Comparison of ENCODE assay signal across 32 cellular contexts in genomic region chr6:115706981-115707380, GRCh38.
"Had no signal": no experiment of that assay in that cellular context is flagged by ENCODE, and none has a peak within 500 bp of the region (broad histone marks: within the 10 kb centered on the region; RNA-seq: fewer than 3 reads in every experiment).

No MANE protein-coding gene starts in this region.

- H3K9me3 Mint-ChIP-seq: endodermal cell had no signal

- H3K27me3 Mint-ChIP-seq: activated CD4-positive, alpha-beta memory T cell treated with anti-CD3 and anti-CD28 coated beads for 36 hours; activated CD4-positive, alpha-beta T cell treated with anti-CD3 and anti-CD28 coated beads for 36 hours; activated CD4-positive, alpha-beta T cell treated with anti-CD3 and anti-CD28 coated beads, Interleukin-2, amount 10 ng/mL, durations not matched to agents 24 days and 14 days; activated CD8-positive, alpha-beta memory T cell treated with anti-CD3 and anti-CD28 coated beads, Interleukin-2, amount 10 ng/mL, durations not matched to agents 7 days and 5 days; activated naive CD4-positive, alpha-beta T cell treated with anti-CD3 and anti-CD28 coated beads, Interleukin-2, amount 50 U/mL, for 24 hours; activated naive CD8-positive, alpha-beta T cell treated with anti-CD3 and anti-CD28 coated beads for 36 hours; activated naive CD8-positive, alpha-beta T cell treated with anti-CD3 and anti-CD28 coated beads, Interleukin-2, amount 50 U/mL, for 24 hours; dendritic cell treated with granulocyte-macrophage colony-stimulating factor and Interleukin-4, amounts not matched to agents 40 ng/mL and 50 ng/mL, for 4 days; T-helper 17 cell had no signal

- H3K36me3 Mint-ChIP-seq: activated CD4-positive, alpha-beta memory T cell treated with anti-CD3 and anti-CD28 coated beads for 36 hours; activated CD8-positive, alpha-beta memory T cell treated with anti-CD3 and anti-CD28 coated beads, Interleukin-2, amount 10 ng/mL, durations not matched to agents 7 days and 5 days; activated naive CD4-positive, alpha-beta T cell treated with anti-CD3 and anti-CD28 coated beads, Interleukin-2, amount 50 U/mL, for 24 hours; activated naive CD8-positive, alpha-beta T cell treated with anti-CD3 and anti-CD28 coated beads for 36 hours had no signal

- H3K4me3 Mint-ChIP-seq: activated CD4-positive, alpha-beta memory T cell treated with anti-CD3 and anti-CD28 coated beads for 36 hours; activated CD4-positive, alpha-beta T cell treated with anti-CD3 and anti-CD28 coated beads for 36 hours; activated CD4-positive, alpha-beta T cell treated with anti-CD3 and anti-CD28 coated beads, Interleukin-2, amount 10 ng/mL, durations not matched to agents 24 days and 14 days; activated CD8-positive, alpha-beta memory T cell treated with anti-CD3 and anti-CD28 coated beads, Interleukin-2, amount 10 ng/mL, durations not matched to agents 7 days and 5 days; activated CD8-positive, alpha-beta T cell treated with anti-CD3 and anti-CD28 coated beads, Interleukin-2, amount 10 ng/mL, durations not matched to agents 7 days and 5 days; activated naive CD4-positive, alpha-beta T cell treated with anti-CD3 and anti-CD28 coated beads for 36 hours; activated naive CD4-positive, alpha-beta T cell treated with anti-CD3 and anti-CD28 coated beads, Interleukin-2, amount 50 U/mL, for 24 hours; activated naive CD8-positive, alpha-beta T cell treated with anti-CD3 and anti-CD28 coated beads for 36 hours; activated naive CD8-positive, alpha-beta T cell treated with anti-CD3 and anti-CD28 coated beads, Interleukin-2, amount 50 U/mL, for 24 hours; activated T-helper 1 cell treated with anti-CD3 and anti-CD28 coated beads, Interleukin-12 subunit alpha, Interleukin-12 subunit beta, Interleukin-2, Interleukin-4 antibody, amounts not matched to agents 30 ng/mL and 10 ng/mL and 1 ng/mL, durations not matched to agents 14 hours and 24 hours and 36 hours; dendritic cell treated with granulocyte-macrophage colony-stimulating factor and Interleukin-4, amounts not matched to agents 40 ng/mL and 50 ng/mL, for 4 days; endodermal cell; T-helper 17 cell had no signal

- ATAC-seq: activated CD4-positive, alpha-beta T cell treated with anti-CD3 and anti-CD28 coated beads for 36 hours; activated CD8-positive, alpha-beta memory T cell treated with anti-CD3 and anti-CD28 coated beads, Interleukin-2, amount 10 ng/mL, durations not matched to agents 7 days and 5 days; activated CD8-positive, alpha-beta T cell treated with anti-CD3 and anti-CD28 coated beads, Interleukin-2, amount 10 ng/mL, durations not matched to agents 7 days and 5 days; activated naive CD8-positive, alpha-beta T cell treated with anti-CD3 and anti-CD28 coated beads, Interleukin-2, amount 50 U/mL, for 24 hours; body of pancreas; esophagus mucosa; T-helper 17 cell had no signal

- H3K27ac Mint-ChIP-seq: activated CD4-positive, alpha-beta memory T cell treated with anti-CD3 and anti-CD28 coated beads for 36 hours; activated CD4-positive, alpha-beta T cell treated with anti-CD3 and anti-CD28 coated beads for 36 hours; activated CD4-positive, alpha-beta T cell treated with anti-CD3 and anti-CD28 coated beads, Interleukin-2, amount 10 ng/mL, durations not matched to agents 24 days and 14 days; activated CD8-positive, alpha-beta memory T cell treated with anti-CD3 and anti-CD28 coated beads, Interleukin-2, amount 10 ng/mL, durations not matched to agents 7 days and 5 days; activated CD8-positive, alpha-beta T cell treated with anti-CD3 and anti-CD28 coated beads, Interleukin-2, amount 10 ng/mL, durations not matched to agents 7 days and 5 days; activated naive CD4-positive, alpha-beta T cell treated with anti-CD3 and anti-CD28 coated beads for 36 hours; activated naive CD4-positive, alpha-beta T cell treated with anti-CD3 and anti-CD28 coated beads, Interleukin-2, amount 50 U/mL, for 24 hours; activated naive CD8-positive, alpha-beta T cell treated with anti-CD3 and anti-CD28 coated beads for 36 hours; activated naive CD8-positive, alpha-beta T cell treated with anti-CD3 and anti-CD28 coated beads, Interleukin-2, amount 50 U/mL, for 24 hours; activated T-helper 1 cell treated with anti-CD3 and anti-CD28 coated beads, Interleukin-12 subunit alpha, Interleukin-12 subunit beta, Interleukin-2, Interleukin-4 antibody, amounts not matched to agents 30 ng/mL and 10 ng/mL and 1 ng/mL, durations not matched to agents 14 hours and 24 hours and 36 hours; activated T-helper 2 cell treated with anti-CD3 and anti-CD28 coated beads, Interferon-gamma antibody, Interleukin-2, Interleukin-4, amounts not matched to agents 10 μg/mL and 5 μg/mL and 100 μg/mL, durations not matched to agents 14 hours and 24 hours and 36 hours; dendritic cell treated with granulocyte-macrophage colony-stimulating factor and Interleukin-4, amounts not matched to agents 40 ng/mL and 50 ng/mL, for 4 days; endodermal cell; T-helper 17 cell had no signal

- H3K27ac ChIP-seq: adrenal gland, body of pancreas, coronary artery, dorsolateral prefrontal cortex had no signal

- DNase-seq: activated CD4-positive, alpha-beta memory T cell treated with anti-CD3 and anti-CD28 coated beads for 36 hours; activated CD4-positive, alpha-beta T cell treated with anti-CD3 and anti-CD28 coated beads for 36 hours; activated CD4-positive, alpha-beta T cell treated with anti-CD3 and anti-CD28 coated beads, Interleukin-2, amount 10 ng/mL, durations not matched to agents 24 days and 14 days; activated CD4-positive, CD25-positive, alpha-beta regulatory T cell; activated CD4-positive, CD25-positive, alpha-beta regulatory T cell treated with anti-CD3 and anti-CD28 coated beads, Interleukin-2, amount 50 U/mL, for 72 hours; activated CD8-positive, alpha-beta memory T cell treated with anti-CD3 and anti-CD28 coated beads, Interleukin-2, amount 10 ng/mL, durations not matched to agents 7 days and 5 days; activated CD8-positive, alpha-beta memory T cell treated with anti-CD3 and anti-CD28 coated beads, Interleukin-2, amount 50 U/mL, for 4 hours; activated CD8-positive, alpha-beta T cell treated with anti-CD3 and anti-CD28 coated beads, Interleukin-2, amount 10 ng/mL, durations not matched to agents 7 days and 5 days; activated effector memory CD4-positive, alpha-beta T cell treated with anti-CD3 and anti-CD28 coated beads, Interleukin-2, amount 50 U/mL, for 16 hours; activated naive CD4-positive, alpha-beta T cell treated with anti-CD3 and anti-CD28 coated beads for 36 hours; activated naive CD8-positive, alpha-beta T cell treated with anti-CD3 and anti-CD28 coated beads for 36 hours; activated naive CD8-positive, alpha-beta T cell treated with anti-CD3 and anti-CD28 coated beads, Interleukin-2, amount 50 U/mL, for 24 hours; activated T-cell treated with anti-CD3 and anti-CD28 coated beads, Interleukin-2, amount 50 U/mL, for 1 hour; activated T-cell treated with anti-CD3 and anti-CD28 coated beads, Interleukin-2, amount 50 U/mL, for 48 hours; adrenal gland; amygdala; aorta; body of pancreas; central memory CD4-positive, alpha-beta T cell; cerebellar nuclear complex; dorsolateral prefrontal cortex; effector memory CD4-positive, alpha-beta T cell; endodermal cell; foreskin fibroblast; T-helper 1 cell; T-helper 17 cell had no signal

- H3K4me1 Mint-ChIP-seq: activated CD4-positive, alpha-beta T cell treated with anti-CD3 and anti-CD28 coated beads for 36 hours; activated CD4-positive, alpha-beta T cell treated with anti-CD3 and anti-CD28 coated beads, Interleukin-2, amount 10 ng/mL, durations not matched to agents 24 days and 14 days; activated CD8-positive, alpha-beta memory T cell treated with anti-CD3 and anti-CD28 coated beads, Interleukin-2, amount 10 ng/mL, durations not matched to agents 7 days and 5 days; activated naive CD4-positive, alpha-beta T cell treated with anti-CD3 and anti-CD28 coated beads, Interleukin-2, amount 50 U/mL, for 24 hours; activated naive CD8-positive, alpha-beta T cell treated with anti-CD3 and anti-CD28 coated beads for 36 hours; activated naive CD8-positive, alpha-beta T cell treated with anti-CD3 and anti-CD28 coated beads, Interleukin-2, amount 50 U/mL, for 24 hours; endodermal cell; T-helper 17 cell had no signal
